ENCODE assay signal across 9 cellular contexts in genomic region chr14:31962920-31963319, GRCh38.
"Had no signal": no experiment of that assay in that cellular context is flagged by ENCODE, and none has a peak within 500 bp of the region (broad histone marks: within the 10 kb centered on the region; RNA-seq: fewer than 3 reads in every experiment).

No MANE protein-coding gene starts in this region.

- DNase-seq: activated CD4-positive, CD25-positive, alpha-beta regulatory T cell treated with anti-CD3 and anti-CD28 coated beads, Interleukin-2, amount 50 U/mL, for 72 hours; activated naive CD4-positive, alpha-beta T cell treated with Interleukin-2 at 50 U/mL for 16 hours; activated naive CD8-positive, alpha-beta T cell treated with anti-CD3 and anti-CD28 coated beads, Interleukin-2, amount 50 U/mL, for 24 hours; esophagus squamous epithelium; kidney; left ventricle myocardium inferior; mesenchymal stem cell; stimulated activated CD4-positive, alpha-beta T cell treated with anti-CD3 and anti-CD28 coated beads, Interleukin-12 subunit alpha, Interleukin-12 subunit beta, amount 100 ng/mL, for 4 hours; tibial artery had no signal
